ENCODE assay signal across 10 cellular contexts in the genomic region with DNA sequence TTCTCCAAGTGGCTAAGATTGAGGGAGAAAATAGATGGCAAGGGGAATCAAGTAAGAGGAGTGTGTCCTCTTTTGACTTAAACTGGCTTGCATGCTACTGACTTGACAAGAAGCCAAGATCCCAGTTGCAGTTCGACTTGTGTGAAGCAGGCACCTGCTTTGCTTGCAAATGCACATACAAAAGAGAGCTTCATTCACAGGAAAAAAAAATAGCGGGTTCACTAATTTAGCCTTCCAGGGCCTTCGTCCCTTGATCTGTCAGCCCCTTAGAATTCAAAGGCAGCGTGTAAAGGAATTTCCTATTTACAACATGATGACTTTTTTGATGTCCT.
DNase-seq lines count a peak whose midpoint lies in the region; ATAC-seq and TF ChIP-seq lines count a peak whose summit lies in the region.
"Had no signal": no experiment of that assay in that cellular context is flagged by ENCODE, and none has a peak within 500 bp of the region (broad histone marks: within the 10 kb centered on the region; RNA-seq: fewer than 3 reads in every experiment).

No MANE protein-coding gene starts in this region.

- peaks cover 2% of the 10 kb centered on the region for H3K36me3 Mint-ChIP-seq in T-helper 17 cell (ENCODE audit: low read depth)

- ATAC-seq in GM18907 (IDR thresholded peaks at IDR 0.05; ENCODE audit: unreplicated experiment) (peak; percentile 38), HG02623 (IDR thresholded peaks at IDR 0.05; ENCODE audit: unreplicated experiment) (peak; percentile 30), T-helper 17 cell (peak; percentile 8), mucosa of descending colon (no peak), psoas muscle (no peak)

- TF ChIP-seq EP300 in neural cell (conservative IDR thresholded peaks at IDR 0.05; ENCODE audit: poor library complexity, severe bottlenecking) (no peak), ovary (IDR thresholded peaks at IDR 0.05) (no peak)

- H3K4me1 ChIP-seq in ovary (ENCODE audit: insufficient read depth): peaks cover 2% of the 10 kb centered on the region
- H3K4me1 ChIP-seq in mucosa of descending colon (ENCODE audit: low read depth): peaks cover 4% of the 10 kb centered on the region
- peaks cover 39% of the 10 kb centered on the region for H3K4me1 ChIP-seq in psoas muscle

- H3K9me3 ChIP-seq in T-helper 17 cell (ENCODE audit: control insufficient read depth, low read length, poor library complexity, severe bottlenecking) (no peaks in the 10 kb centered on the region), neural cell (ENCODE audit: low read length) (no peaks in the 10 kb centered on the region), ovary (no peaks in the 10 kb centered on the region), mucosa of descending colon (no peaks in the 10 kb centered on the region), psoas muscle (no peaks in the 10 kb centered on the region)
- H3K9me3 ChIP-seq: colonic mucosa had no signal

- H3K36me3 ChIP-seq in neural cell (ENCODE audit: insufficient read depth, low read length) (no peaks in the 10 kb centered on the region), ovary (no peaks in the 10 kb centered on the region), mucosa of descending colon (ENCODE audit: low read depth) (no peaks in the 10 kb centered on the region), psoas muscle (ENCODE audit: insufficient read depth in 1 of 2, low read depth in 1 of 2) (no peaks in the 10 kb centered on the region)
- H3K36me3 ChIP-seq: colonic mucosa had no signal

- H3F3A ChIP-seq in neural cell (ENCODE audit: insufficient read depth, low read length, poor library complexity, severe bottlenecking): peaks cover 5% of the 10 kb centered on the region

- peak overlapping the region; percentile 88 for H3K4me3 Mint-ChIP-seq in T-helper 17 cell

- no peak for DNase-seq in T-helper 17 cell
- no peak for DNase-seq in DMS153 treated with DMSO at 0.1 percent for 48 hours (lab: John Stamatoyannopoulos, UW; ENCODE audit: unreplicated experiment)
- DNase-seq in ovary: no peak
- no peak for DNase-seq in mucosa of descending colon
- DNase-seq in psoas muscle: no peak

- WGBS in ovary, 3 donors: 70 to 78% (median 71%) methylated on average over 4 of the region's 4 CpGs
- WGBS in psoas muscle, 3 donors: 18 to 49% (median 24%) methylated on average over 4 of the region's 4 CpGs

- no peaks in the 10 kb centered on the region for H3K9me2 ChIP-seq in neural cell (ENCODE audit: insufficient read depth, low read length)

- no peaks in the 10 kb centered on the region for H3K27me3 ChIP-seq in neural cell (ENCODE audit: insufficient read depth, low read depth, low read length)
- H3K27me3 ChIP-seq in ovary: no peaks in the 10 kb centered on the region
- no peaks in the 10 kb centered on the region for H3K27me3 ChIP-seq in psoas muscle (ENCODE audit: insufficient read depth in 3 of 3, low read length in 2 of 3)
- H3K27me3 ChIP-seq: colonic mucosa had no signal

- intact Hi-C loops in ovary (cut with DNase I) (no loop called here), mucosa of descending colon (cut with DNase I, micrococcal nuclease) (no loop called here), psoas muscle (cut with DNase I) (no loop called here)

- no peak overlapping the region for H2AFZ ChIP-seq in neural cell (ENCODE audit: low read depth, low read length)

- no peak overlapping the region for H3K4me2 ChIP-seq in neural cell (ENCODE audit: low read length)

- TF ChIP-seq POLR2A in ovary (IDR thresholded peaks at IDR 0.05): no peak

- H4K20me1 ChIP-seq in neural cell (ENCODE audit: insufficient read depth): no peaks in the 10 kb centered on the region

- no peak overlapping the region for H3K9ac ChIP-seq in neural cell (ENCODE audit: low read length)

- H3K27ac ChIP-seq in neural cell (ENCODE audit: low read length): peak overlapping the region; percentile 80
- H3K27ac ChIP-seq in ovary: no peak overlapping the region
- no peak overlapping the region for H3K27ac ChIP-seq in psoas muscle
- H3K27ac ChIP-seq: SK-N-MC had no signal

- TF ChIP-seq RAD21 in neural cell (conservative IDR thresholded peaks at IDR 0.05): no peak

- TF ChIP-seq CTCF in neural cell (IDR thresholded peaks at IDR 0.05; ENCODE audit: poor library complexity, severe bottlenecking) (no peak), ovary (IDR thresholded peaks at IDR 0.05) (no peak), mucosa of descending colon (IDR thresholded peaks at IDR 0.05) (no peak), psoas muscle (IDR thresholded peaks at IDR 0.05) (no peak)

- peaks cover 83% of the 10 kb centered on the region for H3K4me1 Mint-ChIP-seq in T-helper 17 cell

- peak overlapping the region; percentile 96 for H3K27ac Mint-ChIP-seq in T-helper 17 cell

- peaks cover 44% of the 10 kb centered on the region for H3K79me2 ChIP-seq in neural cell (replicated peaks; ENCODE audit: insufficient read depth, low read length)

- H3K4me3 ChIP-seq in neural cell (ENCODE audit: low read length) (no peak overlapping the region), ovary (no peak overlapping the region), mucosa of descending colon (no peak overlapping the region), psoas muscle (no peak overlapping the region)
- H3K4me3 ChIP-seq: colonic mucosa, SK-N-MC had no signal

- H3K27me3 Mint-ChIP-seq in T-helper 17 cell: no peaks in the 10 kb centered on the region

TF ChIP-seq in neural cell, 6 proteins besides CTCF, POLR2A, EP300 and RAD21:
- no peak for TF ChIP-seq MXI1 (conservative IDR thresholded peaks at IDR 0.05; ENCODE audit: poor library complexity, severe bottlenecking)
- no peak for TF ChIP-seq POLR2AphosphoS5 (IDR thresholded peaks at IDR 0.05)
- TF ChIP-seq, protein P1, sequence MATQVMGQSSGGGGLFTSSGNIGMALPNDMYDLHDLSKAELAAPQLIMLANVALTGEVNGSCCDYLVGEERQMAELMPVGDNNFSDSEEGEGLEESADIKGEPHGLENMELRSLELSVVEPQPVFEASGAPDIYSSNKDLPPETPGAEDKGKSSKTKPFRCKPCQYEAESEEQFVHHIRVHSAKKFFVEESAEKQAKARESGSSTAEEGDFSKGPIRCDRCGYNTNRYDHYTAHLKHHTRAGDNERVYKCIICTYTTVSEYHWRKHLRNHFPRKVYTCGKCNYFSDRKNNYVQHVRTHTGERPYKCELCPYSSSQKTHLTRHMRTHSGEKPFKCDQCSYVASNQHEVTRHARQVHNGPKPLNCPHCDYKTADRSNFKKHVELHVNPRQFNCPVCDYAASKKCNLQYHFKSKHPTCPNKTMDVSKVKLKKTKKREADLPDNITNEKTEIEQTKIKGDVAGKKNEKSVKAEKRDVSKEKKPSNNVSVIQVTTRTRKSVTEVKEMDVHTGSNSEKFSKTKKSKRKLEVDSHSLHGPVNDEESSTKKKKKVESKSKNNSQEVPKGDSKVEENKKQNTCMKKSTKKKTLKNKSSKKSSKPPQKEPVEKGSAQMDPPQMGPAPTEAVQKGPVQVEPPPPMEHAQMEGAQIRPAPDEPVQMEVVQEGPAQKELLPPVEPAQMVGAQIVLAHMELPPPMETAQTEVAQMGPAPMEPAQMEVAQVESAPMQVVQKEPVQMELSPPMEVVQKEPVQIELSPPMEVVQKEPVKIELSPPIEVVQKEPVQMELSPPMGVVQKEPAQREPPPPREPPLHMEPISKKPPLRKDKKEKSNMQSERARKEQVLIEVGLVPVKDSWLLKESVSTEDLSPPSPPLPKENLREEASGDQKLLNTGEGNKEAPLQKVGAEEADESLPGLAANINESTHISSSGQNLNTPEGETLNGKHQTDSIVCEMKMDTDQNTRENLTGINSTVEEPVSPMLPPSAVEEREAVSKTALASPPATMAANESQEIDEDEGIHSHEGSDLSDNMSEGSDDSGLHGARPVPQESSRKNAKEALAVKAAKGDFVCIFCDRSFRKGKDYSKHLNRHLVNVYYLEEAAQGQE (IDR thresholded peaks at IDR 0.05; ENCODE audit: borderline replicate concordance): no peak
- TF ChIP-seq SMC3 (conservative IDR thresholded peaks at IDR 0.05; ENCODE audit: poor library complexity): no peak
- TF ChIP-seq TAF1 (IDR thresholded peaks at IDR 0.05; ENCODE audit: low read depth): no peak
- no peak for TF ChIP-seq EZH2 (IDR thresholded peaks at IDR 0.05; ENCODE audit: borderline replicate concordance, insufficient read depth, low read length, poor library complexity, severe bottlenecking)

Comparison
In these comparisons a context has a peak if more than half of its experiments do, and no peak if none do; other contexts are left out.
1. ATAC-seq: peak in GM18907 (single experiment), HG02623 (single experiment) and T-helper 17 cell (single experiment); none in mucosa of descending colon (single experiment) and psoas muscle (0 of 4).